Comparison of ENCODE assay signal across 13 cellular contexts in the genomic region with DNA sequence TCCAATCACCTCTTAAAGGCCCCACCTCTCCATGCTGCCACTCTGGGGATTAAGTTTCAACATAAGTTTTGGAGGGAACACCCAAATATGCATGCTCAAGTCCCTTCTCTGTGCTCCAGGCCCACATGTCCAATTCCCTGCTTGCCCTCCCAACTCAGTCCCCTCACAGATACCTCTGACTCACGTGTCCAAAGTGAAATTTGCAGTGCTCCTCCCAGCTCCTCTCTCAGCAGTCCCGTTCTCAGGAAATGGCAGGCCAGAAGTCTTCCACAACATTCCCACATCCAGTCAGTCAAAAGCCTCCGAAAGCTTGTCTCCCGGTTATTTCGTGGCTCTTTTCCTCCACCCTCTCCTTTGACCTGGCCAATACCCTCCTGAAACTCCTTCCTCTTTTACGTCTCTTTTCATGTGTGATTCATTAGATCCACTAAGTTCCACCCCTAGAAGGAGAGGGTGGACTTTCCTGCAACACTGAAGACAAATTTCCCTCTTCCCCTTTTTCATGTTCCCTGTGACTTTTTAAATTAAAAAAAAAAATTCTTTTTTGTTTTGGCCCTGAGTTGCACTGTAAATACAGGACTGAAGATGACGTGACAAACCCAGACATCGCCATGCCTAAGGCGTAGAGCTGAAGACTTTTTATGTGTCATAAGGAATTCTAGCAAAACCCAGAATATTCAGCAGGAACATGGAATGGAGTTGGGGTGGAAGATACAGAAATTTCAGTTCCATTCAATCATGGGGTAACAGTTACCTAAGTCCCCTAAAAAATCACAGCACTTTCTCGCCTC. TPM values are rescaled to one million over a fixed set of nuclear protein-coding genes. Genes with fewer than 3 reads are reported as not detected.
DNase-seq lines count a peak whose midpoint lies in the region; ATAC-seq and TF ChIP-seq lines count a peak whose summit lies in the region.
"Had no signal": no experiment of that assay in that cellular context is flagged by ENCODE, and none has a peak within 500 bp of the region (broad histone marks: within the 10 kb centered on the region; RNA-seq: fewer than 3 reads in every experiment).

No MANE protein-coding gene starts in this region.

- H3K27me3 ChIP-seq in CD4-positive, alpha-beta memory T cell (ENCODE audit: insufficient read depth, low read length), result no peaks in the 10 kb centered on the region
- H3K27me3 ChIP-seq in psoas muscle (ENCODE audit: insufficient read depth in 3 of 3, low read length in 2 of 3), result no peaks in the 10 kb centered on the region

- no peak overlapping the region for H3K27ac ChIP-seq in CD4-positive, alpha-beta memory T cell (ENCODE audit: low read depth, low read length)
- peak overlapping the region; percentile 74 for H3K27ac ChIP-seq in psoas muscle
- H3K27ac ChIP-seq: WERI-Rb-1 had no signal

- CTCF ChIA-PET in CD4-positive, alpha-beta memory T cell (lab: Charles Lee; ENCODE audit: partially characterized antibody), result interaction anchor here (1.2 to 1.8 kb wide), 5 partner anchors 12 to 53 kb away, joined by 3 to 18 read pairs (median 4); no protein-coding TSS in a partner anchor

- no peaks in the 10 kb centered on the region for H3K36me3 ChIP-seq in CD4-positive, alpha-beta memory T cell (ENCODE audit: insufficient read depth, low read length)
- H3K36me3 ChIP-seq in psoas muscle (ENCODE audit: insufficient read depth in 1 of 2, low read depth in 1 of 2), result no peaks in the 10 kb centered on the region
- H3K36me3 ChIP-seq: WERI-Rb-1 had no signal

- H3K9me3 Mint-ChIP-seq in CD4-positive, alpha-beta memory T cell, result no peaks in the 10 kb centered on the region
- H3K9me3 Mint-ChIP-seq in endothelial cell (ENCODE audit: unreplicated experiment), result no peaks in the 10 kb centered on the region

- H3K27ac Mint-ChIP-seq in CD4-positive, alpha-beta memory T cell, result peak overlapping the region in 4 of 7 donors; percentile 51 to 70 (median 64)
- H3K27ac Mint-ChIP-seq in endothelial cell (ENCODE audit: unreplicated experiment), result peak overlapping the region; percentile 85

- no peak for ATAC-seq in psoas muscle

- intact Hi-C loops in CD4-positive, alpha-beta memory T cell (cut with micrococcal nuclease), result no loop called here
- intact Hi-C loops in psoas muscle (cut with DNase I), result loop anchor here in 1 of 2 donors (5.0 kb wide), 1 partner anchor 47 kb away; a partner anchor contains a TSS

- no peaks in the 10 kb centered on the region for H3K27me3 Mint-ChIP-seq in CD4-positive, alpha-beta memory T cell
- H3K27me3 Mint-ChIP-seq in endothelial cell (ENCODE audit: unreplicated experiment), result peaks cover 7% of the 10 kb centered on the region

- POLR2A ChIA-PET in CD4-positive, alpha-beta memory T cell (lab: Charles Lee; ENCODE audit: partially characterized antibody), result interaction anchor here (1.2 to 11.9 kb wide), 4 partner anchors 16 to 446 kb away, joined by 3 to 166 read pairs (median 32); a partner anchor contains a TSS

- no peaks in the 10 kb centered on the region for H3K36me3 Mint-ChIP-seq in CD4-positive, alpha-beta memory T cell
- H3K36me3 Mint-ChIP-seq in endothelial cell (ENCODE audit: low read depth, unreplicated experiment), result peaks cover 6% of the 10 kb centered on the region

- H3K4me1 ChIP-seq in CD4-positive, alpha-beta memory T cell (ENCODE audit: insufficient read depth, low read length), result peaks cover 41% of the 10 kb centered on the region
- H3K4me1 ChIP-seq in psoas muscle, result peaks cover 34% of the 10 kb centered on the region

- no peak overlapping the region for H3K4me3 ChIP-seq in CD4-positive, alpha-beta memory T cell (ENCODE audit: low read length in 2 of 2)
- H3K4me3 ChIP-seq in psoas muscle, result peak overlapping the region; percentile 93

- no peak for DNase-seq in CD4-positive, alpha-beta memory T cell
- DNase-seq in NOMO-1 treated with dmso at 0.1 percent for 144 hours (lab: John Stamatoyannopoulos, UW; ENCODE audit: unreplicated experiment), result peak; percentile 38
- DNase-seq in endothelial cell (ENCODE audit: low spot score), result no peak
- no peak for DNase-seq in psoas muscle
- DNase-seq in stimulated activated CD4-positive, alpha-beta T cell treated with anti-CD3 and anti-CD28 coated beads, Interleukin-1b, Interleukin-23, amount 100 ng/mL, for 48 hours, result no peak
- DNase-seq in NCI-H345 (lab: John Stamatoyannopoulos, UW), result no peak
- DNase-seq in A172 (ENCODE audit: low spot score), result no peak
- no peak for DNase-seq in GOT3 (lab: John Stamatoyannopoulos, UW)
- DNase-seq: amniotic stem cell, DMS 273 treated with DMSO at 0.1 percent for 48 hours, KG1, NCI-H510A, WERI-Rb-1 had no signal

- no peak for TF ChIP-seq CTCF in endothelial cell (IDR thresholded peaks at IDR 0.05; ENCODE audit: unreplicated experiment)
- TF ChIP-seq CTCF in psoas muscle (IDR thresholded peaks at IDR 0.05), result no peak

- H3K4me1 Mint-ChIP-seq in CD4-positive, alpha-beta memory T cell, result peaks cover 27 to 65% (median 40%) of the 10 kb centered on the region in 4 donors
- peaks cover 54% of the 10 kb centered on the region for H3K4me1 Mint-ChIP-seq in endothelial cell (ENCODE audit: unreplicated experiment)

- H3K4me3 Mint-ChIP-seq in CD4-positive, alpha-beta memory T cell, result peak overlapping the region in 1 of 8 donors; percentile 11
- H3K4me3 Mint-ChIP-seq in endothelial cell (ENCODE audit: unreplicated experiment), result no peak overlapping the region

- 60 to 68% (median 60%) methylated on average over 10 of the region's 10 CpGs for WGBS in psoas muscle, 3 donors

- H3K9me3 ChIP-seq in CD4-positive, alpha-beta memory T cell (ENCODE audit: control insufficient read depth in 1 of 2, low read length in 2 of 2), result no peaks in the 10 kb centered on the region
- no peaks in the 10 kb centered on the region for H3K9me3 ChIP-seq in psoas muscle

RNA-seq across cellular contexts. Expression of a gene that starts 12.8 kb away (rescaled TPM):
- 100 to 1,000 TPM; 187 TPM for total RNA-seq in CD4-positive, alpha-beta memory T cell
- 100 to 1,000 TPM; 135 to 150 TPM for polyA plus RNA-seq in CD4-positive, alpha-beta memory T cell
- total RNA-seq in endothelial cell (ENCODE audit: unreplicated experiment) (115 TPM), psoas muscle (10 to 100 TPM; 53.6 to 92.3 (median 70.0) TPM)
- polyA plus RNA-seq in psoas muscle, result 100 to 1,000 TPM in 1 of 3 donors, 10 to 100 TPM in 2; 68.1 to 134 (median 77.8) TPM
- 65.4 and 80.7 TPM in 2 replicates for total RNA-seq in A172 (2014; rRNA removed; shearing (Covaris generic))

RNA-seq across cellular contexts. Expression of a gene that starts 45.6 kb away (rescaled TPM):
- total RNA-seq in CD4-positive, alpha-beta memory T cell, result 10 to 100 TPM; 71.1 to 71.7 TPM
- 10 to 100 TPM; 11.4 to 21.1 TPM for polyA plus RNA-seq in CD4-positive, alpha-beta memory T cell
- total RNA-seq in endothelial cell (ENCODE audit: unreplicated experiment), result 30.2 TPM
- total RNA-seq in psoas muscle, result 10 to 100 TPM; 11.0 to 14.6 (median 12.8) TPM
- polyA plus RNA-seq in psoas muscle, result 10 to 100 TPM in 1 of 3 donors, 1 to 10 TPM in 2; 6.0 to 25.6 (median 8.6) TPM
- total RNA-seq in A172 (2014; rRNA removed; shearing (Covaris generic)), result 30.8 and 38.2 TPM in 2 replicates
